Comparison of ENCODE assay signal across 34 cellular contexts in the genomic region with DNA sequence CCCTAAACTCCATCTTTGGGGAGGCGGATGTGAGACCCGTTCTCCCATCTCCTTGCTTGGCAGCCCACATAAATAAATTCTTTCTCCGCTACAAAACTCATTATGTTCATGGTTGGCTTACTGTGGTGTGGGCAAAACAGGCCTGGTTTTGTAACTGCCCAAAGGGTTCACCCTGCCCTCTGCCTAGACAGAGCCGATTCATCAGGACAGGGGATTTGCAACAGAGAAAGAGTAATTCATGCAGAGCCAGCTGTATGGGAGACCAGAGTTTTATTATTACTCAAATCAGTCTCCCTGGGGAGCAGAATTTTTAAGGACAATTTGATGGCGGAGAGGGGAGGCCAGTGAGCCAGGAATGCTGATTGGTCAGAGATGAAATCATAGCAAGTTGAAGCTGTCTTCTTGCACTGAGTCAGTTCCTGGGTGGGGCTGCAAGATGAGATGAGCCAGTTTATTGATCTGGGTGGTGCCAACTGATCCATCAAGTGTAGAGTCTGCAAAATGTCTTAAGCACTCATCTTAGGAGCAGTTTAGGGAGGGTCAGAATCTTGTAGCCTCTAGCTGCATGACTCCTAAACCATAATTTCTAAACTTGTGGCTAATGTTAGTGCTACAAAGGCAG. TPM values are rescaled to one million over a fixed set of nuclear protein-coding genes. Genes with fewer than 3 reads are reported as not detected.
DNase-seq lines count a peak whose midpoint lies in the region; ATAC-seq and TF ChIP-seq lines count a peak whose summit lies in the region.
"Had no signal": no experiment of that assay in that cellular context is flagged by ENCODE, and none has a peak within 500 bp of the region (broad histone marks: within the 10 kb centered on the region; RNA-seq: fewer than 3 reads in every experiment).

No MANE protein-coding gene starts in this region.

- POLR2A ChIA-PET in HEK293 (lab: Yijun Ruan, JAX): no interaction called here
- POLR2A ChIA-PET in activated CD4-positive, alpha-beta memory T cell treated with anti-CD3 and anti-CD28 coated beads, Interleukin-2, amount 10 ng/mL, durations not matched to agents 7 days and 5 days (lab: Charles Lee): interaction anchor here (1.0 to 4.3 kb wide), 6 partner anchors 8 to 82 kb away, joined by 5 to 50 read pairs (median 5); a partner anchor contains a TSS

- peak overlapping the region; percentile 18 for H3K27ac Mint-ChIP-seq in activated CD8-positive, alpha-beta memory T cell treated with anti-CD3 and anti-CD28 coated beads, Interleukin-2, amount 10 ng/mL, durations not matched to agents 7 days and 5 days
- peak overlapping the region; percentile 76 for H3K27ac Mint-ChIP-seq in activated CD4-positive, alpha-beta memory T cell treated with anti-CD3 and anti-CD28 coated beads, Interleukin-2, amount 10 ng/mL, durations not matched to agents 7 days and 5 days
- H3K27ac Mint-ChIP-seq in activated naive CD8-positive, alpha-beta T cell treated with anti-CD3 and anti-CD28 coated beads, Interleukin-2, amount 50 U/mL, for 24 hours: no peak overlapping the region
- H3K27ac Mint-ChIP-seq: activated T-cell treated with anti-CD3 and anti-CD28 coated beads, Interleukin-2, amount 50 U/mL, for 24 hours; CD8-positive, alpha-beta T cell; mesothelial cell of epicardium had no signal

- no peaks in the 10 kb centered on the region for H3K27me3 Mint-ChIP-seq in activated CD8-positive, alpha-beta memory T cell treated with anti-CD3 and anti-CD28 coated beads, Interleukin-2, amount 10 ng/mL, durations not matched to agents 7 days and 5 days
- H3K27me3 Mint-ChIP-seq in activated CD4-positive, alpha-beta memory T cell treated with anti-CD3 and anti-CD28 coated beads, Interleukin-2, amount 10 ng/mL, durations not matched to agents 7 days and 5 days: no peaks in the 10 kb centered on the region
- H3K27me3 Mint-ChIP-seq in activated naive CD8-positive, alpha-beta T cell treated with anti-CD3 and anti-CD28 coated beads, Interleukin-2, amount 50 U/mL, for 24 hours: no peaks in the 10 kb centered on the region
- H3K27me3 Mint-ChIP-seq: activated T-cell treated with anti-CD3 and anti-CD28 coated beads, Interleukin-2, amount 50 U/mL, for 24 hours; effector memory CD8-positive, alpha-beta T cell had no signal

- H3K4me2 ChIP-seq in parathyroid adenoma (ENCODE audit: low read length): no peak overlapping the region
- H3K4me2 ChIP-seq: A549 had no signal

- no peaks in the 10 kb centered on the region for H3K9me3 ChIP-seq in HEK293 (ENCODE audit: control insufficient read depth, insufficient read depth, low read depth, low read length)
- H3K9me3 ChIP-seq in parathyroid adenoma (ENCODE audit: control insufficient read depth, low read length): no peaks in the 10 kb centered on the region
- H3K9me3 ChIP-seq: A549, heart left ventricle, left lung, transverse colon had no signal

- no peaks in the 10 kb centered on the region for H3K36me3 Mint-ChIP-seq in activated CD8-positive, alpha-beta memory T cell treated with anti-CD3 and anti-CD28 coated beads, Interleukin-2, amount 10 ng/mL, durations not matched to agents 7 days and 5 days
- no peaks in the 10 kb centered on the region for H3K36me3 Mint-ChIP-seq in activated CD4-positive, alpha-beta memory T cell treated with anti-CD3 and anti-CD28 coated beads, Interleukin-2, amount 10 ng/mL, durations not matched to agents 7 days and 5 days (ENCODE audit: low read depth)
- no peaks in the 10 kb centered on the region for H3K36me3 Mint-ChIP-seq in activated naive CD8-positive, alpha-beta T cell treated with anti-CD3 and anti-CD28 coated beads, Interleukin-2, amount 50 U/mL, for 24 hours (ENCODE audit: low read depth)
- H3K36me3 Mint-ChIP-seq: CD8-positive, alpha-beta T cell; mesothelial cell of epicardium; naive thymus-derived CD4-positive, alpha-beta T cell had no signal

- no peaks in the 10 kb centered on the region for H3K79me2 ChIP-seq in parathyroid adenoma

- TF ChIP-seq CTCF in HEK293 (tag by site-specific recombination; IDR thresholded peaks at IDR 0.05) (no peak), parathyroid adenoma (IDR thresholded peaks at IDR 0.05) (no peak)

- H3K27me3 ChIP-seq in parathyroid adenoma (ENCODE audit: control insufficient read depth, insufficient read depth, low read length): no peaks in the 10 kb centered on the region
- H3K27me3 ChIP-seq: cardiac muscle cell, foreskin keratinocyte, heart left ventricle, left lung, transverse colon had no signal

- H3K9me3 Mint-ChIP-seq in activated CD8-positive, alpha-beta memory T cell treated with anti-CD3 and anti-CD28 coated beads, Interleukin-2, amount 10 ng/mL, durations not matched to agents 7 days and 5 days (ENCODE audit: low read depth): no peaks in the 10 kb centered on the region
- peaks cover 5% of the 10 kb centered on the region for H3K9me3 Mint-ChIP-seq in activated CD4-positive, alpha-beta memory T cell treated with anti-CD3 and anti-CD28 coated beads, Interleukin-2, amount 10 ng/mL, durations not matched to agents 7 days and 5 days
- H3K9me3 Mint-ChIP-seq in activated naive CD8-positive, alpha-beta T cell treated with anti-CD3 and anti-CD28 coated beads, Interleukin-2, amount 50 U/mL, for 24 hours: no peaks in the 10 kb centered on the region
- H3K9me3 Mint-ChIP-seq: activated T-cell treated with anti-CD3 and anti-CD28 coated beads, Interleukin-2, amount 50 U/mL, for 24 hours; CD8-positive, alpha-beta T cell; effector memory CD8-positive, alpha-beta T cell; immature natural killer cell; mesothelial cell of epicardium had no signal

- H3K27ac ChIP-seq in HEK293 (ENCODE audit: extremely low read depth, low read depth, low read length) (no peak overlapping the region), parathyroid adenoma (peak overlapping the region; percentile 7)
- H3K27ac ChIP-seq: A549, cardiac muscle cell, foreskin keratinocyte, heart left ventricle, left lung, transverse colon had no signal

- H3K4me1 ChIP-seq in HEK293 (ENCODE audit: control insufficient read depth, insufficient read depth, low read length) (no peaks in the 10 kb centered on the region), parathyroid adenoma (peaks cover 6% of the 10 kb centered on the region)
- H3K4me1 ChIP-seq: A549, foreskin keratinocyte, heart left ventricle, left lung, transverse colon had no signal

- H3K4me3 ChIP-seq in HEK293 (ENCODE audit: low read depth, low read length) (no peak overlapping the region), parathyroid adenoma (ENCODE audit: low read depth, low read length) (no peak overlapping the region)
- H3K4me3 ChIP-seq: A549, cardiac muscle cell, heart left ventricle, left lung, transverse colon had no signal

- H3K36me3 ChIP-seq in HEK293 (ENCODE audit: control insufficient read depth in 2 of 2, insufficient read depth in 1 of 2, low read length in 2 of 2): no peaks in the 10 kb centered on the region
- H3K36me3 ChIP-seq in parathyroid adenoma (ENCODE audit: control insufficient read depth, insufficient read depth, low read length): no peaks in the 10 kb centered on the region
- H3K36me3 ChIP-seq: cardiac muscle cell, heart left ventricle, left lung, transverse colon had no signal

- H3K9ac ChIP-seq in parathyroid adenoma: no peak overlapping the region

- DNase-seq in activated CD8-positive, alpha-beta memory T cell treated with anti-CD3 and anti-CD28 coated beads, Interleukin-2, amount 10 ng/mL, durations not matched to agents 7 days and 5 days: no peak
- DNase-seq in activated CD8-positive, alpha-beta memory T cell treated with anti-CD3 and anti-CD28 coated beads, Interleukin-2, amount 50 U/mL, for 4 hours: no peak
- peak; percentile 46 for DNase-seq in activated CD4-positive, alpha-beta memory T cell treated with anti-CD3 and anti-CD28 coated beads, Interleukin-2, amount 10 ng/mL, durations not matched to agents 7 days and 5 days
- no peak for DNase-seq in activated naive CD8-positive, alpha-beta T cell treated with anti-CD3 and anti-CD28 coated beads, Interleukin-2, amount 50 U/mL, for 24 hours
- DNase-seq in iPS-NIHi11 (ENCODE audit: low spot score): no peak
- DNase-seq: activated naive CD4-positive, alpha-beta T cell treated with anti-CD3 and anti-CD28 coated beads, Interleukin-2, amount 50 U/mL, for 16 hours; activated T-cell treated with anti-CD3 and anti-CD28 coated beads, Interleukin-2, amount 50 U/mL, for 24 hours; amygdala; CD8-positive, alpha-beta T cell; cortex of kidney; DMS 273 treated with DMSO at 0.1 percent for 48 hours; effector memory CD8-positive, alpha-beta T cell; H7; heart left ventricle; immature natural killer cell; left lung; naive thymus-derived CD4-positive, alpha-beta T cell; NCI-H1092; NCI-H187; NCI-H2171 treated with DMSO at 0.1 percent for 48 hours; NCI-H526; nucleus accumbens; SHP77 treated with DMSO at 0.1 percent for 48 hours; stimulated activated CD4-positive, alpha-beta T cell treated with anti-CD3 and anti-CD28 coated beads, Interleukin-2, amount 100 ng/mL, for 24 hours; T-helper 9 cell; transverse colon had no signal

- H3K4me1 Mint-ChIP-seq in activated CD8-positive, alpha-beta memory T cell treated with anti-CD3 and anti-CD28 coated beads, Interleukin-2, amount 10 ng/mL, durations not matched to agents 7 days and 5 days: peaks cover 11% of the 10 kb centered on the region
- peaks cover 15% of the 10 kb centered on the region for H3K4me1 Mint-ChIP-seq in activated CD4-positive, alpha-beta memory T cell treated with anti-CD3 and anti-CD28 coated beads, Interleukin-2, amount 10 ng/mL, durations not matched to agents 7 days and 5 days
- no peaks in the 10 kb centered on the region for H3K4me1 Mint-ChIP-seq in activated naive CD8-positive, alpha-beta T cell treated with anti-CD3 and anti-CD28 coated beads, Interleukin-2, amount 50 U/mL, for 24 hours
- H3K4me1 Mint-ChIP-seq: mesothelial cell of epicardium had no signal

- CTCF ChIA-PET in activated CD8-positive, alpha-beta memory T cell treated with anti-CD3 and anti-CD28 coated beads, Interleukin-2, amount 10 ng/mL, durations not matched to agents 7 days and 5 days (lab: Charles Lee): interaction anchor here (0.7 kb wide), 1 partner anchor 9 kb away, joined by 3 read pairs; no protein-coding TSS in a partner anchor
- CTCF ChIA-PET in HEK293 (lab: Yijun Ruan, JAX): no interaction called here
- CTCF ChIA-PET in activated CD4-positive, alpha-beta memory T cell treated with anti-CD3 and anti-CD28 coated beads, Interleukin-2, amount 10 ng/mL, durations not matched to agents 7 days and 5 days (lab: Charles Lee): interaction anchor here (0.9 to 1.4 kb wide), 2 partner anchors 9 to 67 kb away, joined by 3 to 10 read pairs; a partner anchor contains a TSS

- peak overlapping the region; percentile 43 for H2AFZ ChIP-seq in parathyroid adenoma

- no peak for ATAC-seq in activated CD8-positive, alpha-beta memory T cell treated with anti-CD3 and anti-CD28 coated beads, Interleukin-2, amount 10 ng/mL, durations not matched to agents 7 days and 5 days
- no peak for ATAC-seq in activated naive CD8-positive, alpha-beta T cell treated with anti-CD3 and anti-CD28 coated beads, Interleukin-2, amount 50 U/mL, for 24 hours
- ATAC-seq in HG02763 (IDR thresholded peaks at IDR 0.05; ENCODE audit: unreplicated experiment): no peak
- ATAC-seq: A549; CD8-positive, alpha-beta T cell; effector memory CD8-positive, alpha-beta T cell; foreskin keratinocyte; heart left ventricle; left lung; naive thymus-derived CD4-positive, alpha-beta T cell; Panc1 had no signal

- no peak overlapping the region for H3K4me3 Mint-ChIP-seq in activated CD8-positive, alpha-beta memory T cell treated with anti-CD3 and anti-CD28 coated beads, Interleukin-2, amount 10 ng/mL, durations not matched to agents 7 days and 5 days
- no peak overlapping the region for H3K4me3 Mint-ChIP-seq in activated CD4-positive, alpha-beta memory T cell treated with anti-CD3 and anti-CD28 coated beads, Interleukin-2, amount 10 ng/mL, durations not matched to agents 7 days and 5 days
- H3K4me3 Mint-ChIP-seq in activated naive CD8-positive, alpha-beta T cell treated with anti-CD3 and anti-CD28 coated beads, Interleukin-2, amount 50 U/mL, for 24 hours: no peak overlapping the region
- H3K4me3 Mint-ChIP-seq: activated T-cell treated with anti-CD3 and anti-CD28 coated beads, Interleukin-2, amount 50 U/mL, for 24 hours; CD8-positive, alpha-beta T cell; effector memory CD8-positive, alpha-beta T cell; immature natural killer cell; mesothelial cell of epicardium; naive thymus-derived CD4-positive, alpha-beta T cell had no signal

RNA-seq across cellular contexts. Expression of a gene that starts 8.4 kb away (rescaled TPM):
- total RNA-seq in activated CD8-positive, alpha-beta memory T cell treated with anti-CD3 and anti-CD28 coated beads, Interleukin-2, amount 10 ng/mL, durations not matched to agents 7 days and 5 days: 10 to 100 TPM; 26.1 to 31.9 TPM
- 10 to 100 TPM; 43.8 to 48.4 TPM for total RNA-seq in activated CD4-positive, alpha-beta memory T cell treated with anti-CD3 and anti-CD28 coated beads, Interleukin-2, amount 10 ng/mL, durations not matched to agents 7 days and 5 days
